In genomic region chr6:30227242-30227722, GRCh38 we compare ENCODE assay signal across 20 cellular contexts. TPM values are rescaled to one million over a fixed set of nuclear protein-coding genes. Genes with fewer than 3 reads are reported as not detected.
DNase-seq lines count a peak whose midpoint lies in the region; ATAC-seq and TF ChIP-seq lines count a peak whose summit lies in the region.
"Had no signal": no experiment of that assay in that cellular context is flagged by ENCODE, and none has a peak within 500 bp of the region (broad histone marks: within the 10 kb centered on the region; RNA-seq: fewer than 3 reads in every experiment).

No MANE protein-coding gene starts in this region.

- peak overlapping the region; percentile 0 for H3K4me3 ChIP-seq in CD8-positive, alpha-beta memory T cell (ENCODE audit: low read length)
- no peak overlapping the region for H3K4me3 ChIP-seq in A673 (ENCODE audit: low read depth, low read length, poor library complexity, severe bottlenecking)
- H3K4me3 ChIP-seq: adrenal gland, breast epithelium, heart right ventricle, mucosa of descending colon, upper lobe of left lung had no signal

- no peaks in the 10 kb centered on the region for H3K36me3 ChIP-seq in CD8-positive, alpha-beta memory T cell (ENCODE audit: insufficient read depth, low read length)
- no peaks in the 10 kb centered on the region for H3K36me3 ChIP-seq in A673 (ENCODE audit: insufficient read depth, low read length, poor library complexity, severe bottlenecking)
- H3K36me3 ChIP-seq: adrenal gland, breast epithelium, heart right ventricle, upper lobe of left lung had no signal

- H3K27me3 Mint-ChIP-seq in activated CD4-positive, alpha-beta T cell treated with anti-CD3 and anti-CD28 coated beads for 36 hours = peaks cover 4% of the 10 kb centered on the region
- H3K27me3 Mint-ChIP-seq in CD8-positive, alpha-beta memory T cell = peaks cover 0 to 1% of the 10 kb centered on the region in 2 donors
- H3K27me3 Mint-ChIP-seq in activated CD4-positive, alpha-beta memory T cell treated with anti-CD3 and anti-CD28 coated beads for 36 hours = no peaks in the 10 kb centered on the region
- peaks cover 0 to 11% (median 2%) of the 10 kb centered on the region in 3 donors for H3K27me3 Mint-ChIP-seq in immature natural killer cell (ENCODE audit: low read depth in 3 of 3)

- POLR2A ChIA-PET in activated CD4-positive, alpha-beta T cell treated with anti-CD3 and anti-CD28 coated beads for 36 hours (lab: Charles Lee) = interaction anchor here (0.8 to 1.8 kb wide), 2 partner anchors 10 to 14 kb away, joined by 3 to 7 read pairs; partner anchors contain the start of gene TRIM26
- POLR2A ChIA-PET in CD8-positive, alpha-beta memory T cell (lab: Charles Lee) = interaction anchor here (0.6 to 2.2 kb wide), 3 partner anchors 13 to 101 kb away, joined by 3 to 10 read pairs (median 5); partner anchors contain the start of gene TRIM26
- POLR2A ChIA-PET in activated CD4-positive, alpha-beta memory T cell treated with anti-CD3 and anti-CD28 coated beads for 36 hours (lab: Charles Lee) = interaction anchor here (1.2 to 2.6 kb wide), 3 partner anchors 8 to 99 kb away, joined by 4 to 24 read pairs (median 5); partner anchors contain the start of gene TRIM26
- POLR2A ChIA-PET in A673 (lab: Charles Lee; ENCODE audit: low non-redundant PET) = no interaction called here

- peaks cover 5% of the 10 kb centered on the region for H3K4me1 ChIP-seq in CD8-positive, alpha-beta memory T cell (ENCODE audit: insufficient read depth, low read length)
- no peaks in the 10 kb centered on the region for H3K4me1 ChIP-seq in A673 (ENCODE audit: insufficient read depth, low read length, poor library complexity, severe bottlenecking)
- H3K4me1 ChIP-seq: adrenal gland, breast epithelium, heart right ventricle, upper lobe of left lung had no signal

- no peak overlapping the region for H3K27ac ChIP-seq in CD8-positive, alpha-beta memory T cell (ENCODE audit: low read depth, low read length)
- H3K27ac ChIP-seq in A673 (ENCODE audit: low read depth, low read length, poor library complexity, severe bottlenecking) = no peak overlapping the region
- H3K27ac ChIP-seq: adrenal gland, breast epithelium, heart right ventricle, upper lobe of left lung had no signal

- H3K27ac Mint-ChIP-seq in activated CD4-positive, alpha-beta T cell treated with anti-CD3 and anti-CD28 coated beads for 36 hours = peak overlapping the region; percentile 70
- H3K27ac Mint-ChIP-seq in CD8-positive, alpha-beta memory T cell = peak overlapping the region; percentile 70 to 98 (median 83)
- peak overlapping the region; percentile 78 for H3K27ac Mint-ChIP-seq in activated CD4-positive, alpha-beta memory T cell treated with anti-CD3 and anti-CD28 coated beads for 36 hours
- H3K27ac Mint-ChIP-seq in immature natural killer cell = peak overlapping the region in 5 of 6 donors; percentile 71 to 87 (median 84)
- H3K27ac Mint-ChIP-seq: B cell had no signal

- H3K9me3 Mint-ChIP-seq in activated CD4-positive, alpha-beta T cell treated with anti-CD3 and anti-CD28 coated beads for 36 hours (ENCODE audit: low read depth) = peaks cover 11% of the 10 kb centered on the region
- peaks cover 10 to 16% (median 14%) of the 10 kb centered on the region in 5 donors for H3K9me3 Mint-ChIP-seq in CD8-positive, alpha-beta memory T cell
- peaks cover 19% of the 10 kb centered on the region for H3K9me3 Mint-ChIP-seq in activated CD4-positive, alpha-beta memory T cell treated with anti-CD3 and anti-CD28 coated beads for 36 hours
- peaks cover 8 to 18% (median 12%) of the 10 kb centered on the region in 6 donors for H3K9me3 Mint-ChIP-seq in immature natural killer cell

- H3K4me3 Mint-ChIP-seq in activated CD4-positive, alpha-beta T cell treated with anti-CD3 and anti-CD28 coated beads for 36 hours = no peak overlapping the region
- H3K4me3 Mint-ChIP-seq in CD8-positive, alpha-beta memory T cell = peak overlapping the region; percentile 11 to 78 (median 62)
- H3K4me3 Mint-ChIP-seq in activated CD4-positive, alpha-beta memory T cell treated with anti-CD3 and anti-CD28 coated beads for 36 hours = peak overlapping the region; percentile 66
- peak overlapping the region in 2 of 5 donors; percentile 50 to 61 for H3K4me3 Mint-ChIP-seq in immature natural killer cell
- H3K4me3 Mint-ChIP-seq: B cell had no signal

- no TSS peak for BruUV-seq in A673 (replicated peaks; lab: Mats Ljungman, UMichigan)

- H3K9me3 ChIP-seq in CD8-positive, alpha-beta memory T cell (ENCODE audit: low read length) = peaks cover 7% of the 10 kb centered on the region
- H3K9me3 ChIP-seq in A673 (ENCODE audit: low read depth, low read length, poor library complexity, severe bottlenecking) = peaks cover 12% of the 10 kb centered on the region
- H3K9me3 ChIP-seq: adrenal gland, breast epithelium had no signal

- no peak for DNase-seq in activated CD4-positive, alpha-beta T cell treated with anti-CD3 and anti-CD28 coated beads for 36 hours
- DNase-seq in activated CD4-positive, alpha-beta T cell treated with anti-CD3 and anti-CD28 coated beads, Interleukin-2, amount 50 U/mL, for 1 hour = no peak
- DNase-seq in CD8-positive, alpha-beta memory T cell = no peak
- peak; percentile 24 for DNase-seq in activated CD4-positive, alpha-beta memory T cell treated with anti-CD3 and anti-CD28 coated beads for 36 hours
- no peak for DNase-seq in immature natural killer cell
- no peak for DNase-seq in NCI-H1694 treated with DMSO at 0.1 percent for 48 hours (lab: John Stamatoyannopoulos, UW)
- DNase-seq in A673 (ENCODE audit: low spot score) = no peak
- DNase-seq: 8988T; activated CD8-positive, alpha-beta memory T cell treated with anti-CD3 and anti-CD28 coated beads, Interleukin-2, amount 50 U/mL, for 4 hours; adrenal gland; heart right ventricle; Karpas-422; mucosa of descending colon; NCI-H1105; small intestine; stimulated activated CD4-positive, alpha-beta T cell treated with anti-CD3 and anti-CD28 coated beads, Interleukin-4, amount 100 ng/mL, for 1 hour; upper lobe of left lung had no signal

- peaks cover 5% of the 10 kb centered on the region for H3K36me3 Mint-ChIP-seq in activated CD4-positive, alpha-beta T cell treated with anti-CD3 and anti-CD28 coated beads for 36 hours (ENCODE audit: low read depth)
- H3K36me3 Mint-ChIP-seq in CD8-positive, alpha-beta memory T cell = peaks cover 0 to 14% (median 3%) of the 10 kb centered on the region in 3 donors
- peaks cover 8% of the 10 kb centered on the region for H3K36me3 Mint-ChIP-seq in activated CD4-positive, alpha-beta memory T cell treated with anti-CD3 and anti-CD28 coated beads for 36 hours
- H3K36me3 Mint-ChIP-seq in immature natural killer cell = peaks cover 7 to 17% (median 8%) of the 10 kb centered on the region in 3 donors

- intact Hi-C loops in activated CD4-positive, alpha-beta T cell treated with anti-CD3 and anti-CD28 coated beads for 36 hours (cut with DNase I, micrococcal nuclease) = loop anchor here in 1 of 2 experiments (5.0 kb wide), 1 partner anchor 95 kb away; no protein-coding TSS in a partner anchor
- intact Hi-C loops in activated CD4-positive, alpha-beta memory T cell treated with anti-CD3 and anti-CD28 coated beads for 36 hours (cut with micrococcal nuclease) = no loop called here
- intact Hi-C loops in A673 (cut with micrococcal nuclease; ENCODE audit: unreplicated experiment) = no loop called here

- CTCF ChIA-PET in activated CD4-positive, alpha-beta T cell treated with anti-CD3 and anti-CD28 coated beads for 36 hours (lab: Charles Lee) = interaction anchor here (0.9 to 2.8 kb wide), 8 partner anchors 8 to 170 kb away, joined by 3 to 25 read pairs (median 6); partner anchors contain the start of gene TRIM26
- CTCF ChIA-PET in CD8-positive, alpha-beta memory T cell (lab: Charles Lee) = interaction anchor here (1.4 to 1.7 kb wide), 6 partner anchors 8 to 226 kb away, joined by 3 to 13 read pairs (median 6); partner anchors contain the start of gene TRIM26
- CTCF ChIA-PET in activated CD4-positive, alpha-beta memory T cell treated with anti-CD3 and anti-CD28 coated beads for 36 hours (lab: Charles Lee) = interaction anchor here (0.8 to 2.6 kb wide), 8 partner anchors 8 to 226 kb away, joined by 3 to 16 read pairs (median 6); no protein-coding TSS in a partner anchor
- CTCF ChIA-PET in A673 (lab: Charles Lee) = interaction anchor here (0.6 kb wide), 1 partner anchor 1172 kb away, joined by 3 read pairs; no protein-coding TSS in a partner anchor

- no peak for TF ChIP-seq CTCF in A673 (conservative IDR thresholded peaks at IDR 0.05; ENCODE audit: low read depth, low read length)

- H3K4me1 Mint-ChIP-seq in activated CD4-positive, alpha-beta T cell treated with anti-CD3 and anti-CD28 coated beads for 36 hours = peaks cover 15% of the 10 kb centered on the region
- H3K4me1 Mint-ChIP-seq in CD8-positive, alpha-beta memory T cell = peaks cover 16 to 19% (median 17%) of the 10 kb centered on the region in 3 donors
- peaks cover 19% of the 10 kb centered on the region for H3K4me1 Mint-ChIP-seq in activated CD4-positive, alpha-beta memory T cell treated with anti-CD3 and anti-CD28 coated beads for 36 hours (ENCODE audit: low read depth)
- H3K4me1 Mint-ChIP-seq in immature natural killer cell = peaks cover 15 to 18% of the 10 kb centered on the region in 2 donors
- H3K4me1 Mint-ChIP-seq: B cell had no signal

- no peaks in the 10 kb centered on the region for H3K27me3 ChIP-seq in CD8-positive, alpha-beta memory T cell (ENCODE audit: insufficient read depth, low read length, poor library complexity, severe bottlenecking)
- H3K27me3 ChIP-seq in A673 (replicated peaks; ENCODE audit: insufficient read depth, low read depth, low read length, poor library complexity) = no peaks in the 10 kb centered on the region
- H3K27me3 ChIP-seq: adrenal gland, breast epithelium, heart right ventricle, upper lobe of left lung had no signal

- peak; percentile 48 for ATAC-seq in activated CD4-positive, alpha-beta T cell treated with anti-CD3 and anti-CD28 coated beads for 36 hours
- ATAC-seq in HG02763 (IDR thresholded peaks at IDR 0.05; ENCODE audit: unreplicated experiment) = no peak
- ATAC-seq: heart right ventricle, mucosa of descending colon had no signal

RNA-seq across cellular contexts. Expression of gene TRIM26, which starts 14.1 kb away (rescaled TPM):
- 10 to 100 TPM; 48.4 to 60.4 TPM for total RNA-seq in activated CD4-positive, alpha-beta T cell treated with anti-CD3 and anti-CD28 coated beads for 36 hours
- total RNA-seq in CD8-positive, alpha-beta memory T cell = 100 to 1,000 TPM in 1 of 2 experiments, 10 to 100 TPM in 1; 94.6 to 102 TPM
- polyA plus RNA-seq in CD8-positive, alpha-beta memory T cell = 52.9 TPM
- total RNA-seq in activated CD4-positive, alpha-beta memory T cell treated with anti-CD3 and anti-CD28 coated beads for 36 hours = 10 to 100 TPM; 64.3 to 65.1 TPM
- 10 to 100 TPM; 11.6 to 65.0 (median 22.7) TPM for polyA plus RNA-seq in immature natural killer cell
- total RNA-seq in A673 (2021) = 38.6 and 41.3 TPM in 2 replicates
